ENCODE assay signal across 26 cellular contexts in the genomic region with DNA sequence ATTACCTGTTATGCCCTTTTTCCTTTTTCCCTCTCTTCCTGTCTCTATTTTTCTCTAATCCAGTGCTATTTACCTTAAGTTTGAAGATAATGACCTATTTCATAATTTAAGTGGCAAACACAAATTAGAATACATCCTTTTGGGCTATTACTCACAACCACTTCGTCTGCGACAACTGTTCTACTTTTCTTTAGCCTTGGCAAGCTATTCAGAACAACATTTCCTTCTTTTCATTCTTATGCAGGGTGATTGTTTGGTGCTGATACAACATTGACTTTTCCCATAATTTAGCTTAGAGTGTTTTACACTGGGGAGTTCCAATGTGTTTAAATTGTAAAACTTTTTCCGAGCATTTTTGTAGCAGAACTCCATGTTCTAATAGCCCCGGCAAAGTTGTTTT.
DNase-seq lines count a peak whose midpoint lies in the region; ATAC-seq and TF ChIP-seq lines count a peak whose summit lies in the region.
"Had no signal": no experiment of that assay in that cellular context is flagged by ENCODE, and none has a peak within 500 bp of the region (broad histone marks: within the 10 kb centered on the region; RNA-seq: fewer than 3 reads in every experiment).

No MANE protein-coding gene starts in this region.

- H3K27ac Mint-ChIP-seq in stimulated activated naive CD8-positive, alpha-beta T cell treated with anti-CD3 and anti-CD28 coated beads, Interleukin-15, Interleukin-2, amounts not matched to agents 100 ng/mL and 50 ng/mL, for 24 hours: peak overlapping the region; percentile 8
- no peak overlapping the region for H3K27ac Mint-ChIP-seq in stimulated activated naive CD8-positive, alpha-beta T cell treated with anti-CD3 and anti-CD28 coated beads, Interleukin-15, amount 100 ng/mL, for 72 hours
- H3K27ac Mint-ChIP-seq: activated CD4-positive, alpha-beta memory T cell treated with anti-CD3 and anti-CD28 coated beads, Interleukin-2, amount 10 ng/mL, durations not matched to agents 7 days and 5 days; activated naive CD8-positive, alpha-beta T cell; dendritic cell treated with granulocyte-macrophage colony-stimulating factor and Interleukin-4, amounts not matched to agents 40 ng/mL and 50 ng/mL, for 4 days; T-helper 17 cell had no signal

- 100% methylated on average over 1 of the region's 4 CpGs; no CpG with 5 or more reads in 1 of the 2 donors for WGBS in neuronal stem cell (ENCODE audit: extremely low coverage in 2 of 2, insufficient read length in 2 of 2, insufficient replicate concordance in 1 of 2), 2 donors

- H3K27me3 ChIP-seq in neuronal stem cell (ENCODE audit: control insufficient read depth in 3 of 3, insufficient read depth in 3 of 3, low read depth in 1 of 3, low read length in 3 of 3) (no peaks in the 10 kb centered on the region), WERI-Rb-1 (ENCODE audit: insufficient read depth, low read depth, severe bottlenecking) (no peaks in the 10 kb centered on the region)
- H3K27me3 ChIP-seq: BLaER1, thyroid gland had no signal

- peaks cover 54% of the 10 kb centered on the region for H3K4me1 Mint-ChIP-seq in stimulated activated naive CD8-positive, alpha-beta T cell treated with anti-CD3 and anti-CD28 coated beads, Interleukin-15, Interleukin-2, amounts not matched to agents 100 ng/mL and 50 ng/mL, for 24 hours (ENCODE audit: low read depth)
- peaks cover 54% of the 10 kb centered on the region for H3K4me1 Mint-ChIP-seq in stimulated activated naive CD8-positive, alpha-beta T cell treated with anti-CD3 and anti-CD28 coated beads, Interleukin-15, amount 100 ng/mL, for 72 hours
- H3K4me1 Mint-ChIP-seq: central memory CD8-positive, alpha-beta T cell had no signal

- H2BK15ac ChIP-seq in neuronal stem cell (ENCODE audit: low read length): no peak overlapping the region

- TF ChIP-seq CTCF in WERI-Rb-1 (IDR thresholded peaks at IDR 0.05; ENCODE audit: low read depth, low read length): no peak

- no peak for ATAC-seq in stimulated activated naive CD8-positive, alpha-beta T cell treated with anti-CD3 and anti-CD28 coated beads, Interleukin-15, amount 100 ng/mL, for 72 hours
- no peak for ATAC-seq in GM19463 (IDR thresholded peaks at IDR 0.05; ENCODE audit: unreplicated experiment)
- ATAC-seq: sciatic nerve; stimulated activated naive CD8-positive, alpha-beta T cell treated with anti-CD3 and anti-CD28 coated beads, Interleukin-15, Interleukin-2, amounts not matched to agents 100 U/mL and 50 U/mL, for 24 hours; T-helper 17 cell had no signal

- H3K18ac ChIP-seq in neuronal stem cell (ENCODE audit: low read length): no peak overlapping the region

- no peaks in the 10 kb centered on the region for H3K79me1 ChIP-seq in neuronal stem cell (ENCODE audit: low read depth, low read length)

- no peaks in the 10 kb centered on the region for H3K36me3 Mint-ChIP-seq in stimulated activated naive CD8-positive, alpha-beta T cell treated with anti-CD3 and anti-CD28 coated beads, Interleukin-15, Interleukin-2, amounts not matched to agents 100 ng/mL and 50 ng/mL, for 24 hours (ENCODE audit: low read depth)

- H2BK5ac ChIP-seq in neuronal stem cell (ENCODE audit: low read length): no peak overlapping the region

- peak overlapping the region; percentile 13 for H3K27ac ChIP-seq in caudate nucleus (ENCODE audit: low read depth, low read length)
- no peak overlapping the region for H3K27ac ChIP-seq in neuronal stem cell (replicated peaks; ENCODE audit: low read length)
- no peak overlapping the region for H3K27ac ChIP-seq in WERI-Rb-1
- H3K27ac ChIP-seq: BLaER1 had no signal

- no peaks in the 10 kb centered on the region for H3K9me3 Mint-ChIP-seq in stimulated activated naive CD8-positive, alpha-beta T cell treated with anti-CD3 and anti-CD28 coated beads, Interleukin-15, Interleukin-2, amounts not matched to agents 100 ng/mL and 50 ng/mL, for 24 hours
- H3K9me3 Mint-ChIP-seq in stimulated activated naive CD8-positive, alpha-beta T cell treated with anti-CD3 and anti-CD28 coated beads, Interleukin-15, amount 100 ng/mL, for 72 hours: no peaks in the 10 kb centered on the region
- H3K9me3 Mint-ChIP-seq: activated CD4-positive, alpha-beta memory T cell treated with anti-CD3 and anti-CD28 coated beads, Interleukin-2, amount 10 ng/mL, durations not matched to agents 7 days and 5 days; central memory CD8-positive, alpha-beta T cell; dendritic cell treated with granulocyte-macrophage colony-stimulating factor and Interleukin-4, amounts not matched to agents 40 ng/mL and 50 ng/mL, for 4 days had no signal

- no peak overlapping the region for H3K23ac ChIP-seq in neuronal stem cell (ENCODE audit: low read depth, low read length, poor library complexity)

- no peak overlapping the region for H4K8ac ChIP-seq in neuronal stem cell (ENCODE audit: low read depth, low read length)

- no peak for DNase-seq in stimulated activated naive CD8-positive, alpha-beta T cell treated with anti-CD3 and anti-CD28 coated beads, Interleukin-15, amount 100 ng/mL, for 72 hours
- DNase-seq in caudate nucleus (lab: John Stamatoyannopoulos, UW) (no peak), neuronal stem cell (ENCODE audit: low spot score) (no peak), WERI-Rb-1 (no peak)
- no peak for DNase-seq in stimulated activated CD4-positive, alpha-beta T cell treated with anti-CD3 and anti-CD28 coated beads, Interleukin-4, amount 100 ng/mL, for 1 hour
- DNase-seq: activated CD4-positive, alpha-beta memory T cell treated with anti-CD3 and anti-CD28 coated beads, Interleukin-2, amount 10 ng/mL, durations not matched to agents 7 days and 5 days; activated CD4-positive, alpha-beta T cell treated with anti-CD3 and anti-CD28 coated beads for 1 hour; anterior cingulate cortex; COR-L47; DMS53; KG1; kidney; MM.1S; NCI-H1417; NCI-H2029 treated with DMSO at 0.1 percent for 48 hours; NCI-H526 treated with DMSO at 0.1 percent for 48 hours; stimulated activated naive CD8-positive, alpha-beta T cell treated with anti-CD3 and anti-CD28 coated beads, Interleukin-15, Interleukin-2, amounts not matched to agents 100 U/mL and 50 U/mL, for 24 hours; T-helper 17 cell; thyroid gland had no signal

- H3K14ac ChIP-seq in neuronal stem cell (ENCODE audit: low read length): no peak overlapping the region

- peaks cover 5 to 25% of the 10 kb centered on the region in 2 donors for H3K4me1 ChIP-seq in neuronal stem cell (ENCODE audit: control insufficient read depth in 2 of 2, insufficient read depth in 1 of 2, low read depth in 1 of 2, low read length in 2 of 2)
- H3K4me1 ChIP-seq: BLaER1 had no signal

- H2AK5ac ChIP-seq in neuronal stem cell (ENCODE audit: low read depth, low read length): no peak overlapping the region

- H2BK120ac ChIP-seq in neuronal stem cell (ENCODE audit: low read depth, low read length): no peak overlapping the region

- H2BK12ac ChIP-seq in neuronal stem cell (ENCODE audit: low read length): no peak overlapping the region

- H3K9me3 ChIP-seq in neuronal stem cell (replicated peaks in 1 of 2; ENCODE audit: control insufficient read depth in 2 of 2, insufficient read depth in 1 of 2, low read depth in 1 of 2, low read length in 2 of 2): no peaks in the 10 kb centered on the region
- H3K9me3 ChIP-seq in WERI-Rb-1 (ENCODE audit: severe bottlenecking): no peaks in the 10 kb centered on the region
- H3K9me3 ChIP-seq: BLaER1, thyroid gland had no signal

- H3K4me2 ChIP-seq in neuronal stem cell (ENCODE audit: insufficient read depth, low read length, poor library complexity, severe bottlenecking): no peak overlapping the region
- H3K4me2 ChIP-seq: BLaER1 had no signal

- H4K91ac ChIP-seq in neuronal stem cell (ENCODE audit: low read depth, low read length, poor library complexity): no peak overlapping the region

- H3K36me3 ChIP-seq in neuronal stem cell (replicated peaks in 1 of 2; ENCODE audit: control insufficient read depth in 2 of 2, insufficient read depth in 2 of 2, low read length in 2 of 2): no peaks in the 10 kb centered on the region
- no peaks in the 10 kb centered on the region for H3K36me3 ChIP-seq in WERI-Rb-1
- H3K36me3 ChIP-seq: BLaER1, thyroid gland had no signal

- no peak overlapping the region for H3K4me3 ChIP-seq in neuronal stem cell (ENCODE audit: low read length in 2 of 2)
- H3K4me3 ChIP-seq in WERI-Rb-1 (ENCODE audit: low read depth, low read length): no peak overlapping the region
- H3K4me3 ChIP-seq: BLaER1, thyroid gland had no signal

- H3K4me3 Mint-ChIP-seq in stimulated activated naive CD8-positive, alpha-beta T cell treated with anti-CD3 and anti-CD28 coated beads, Interleukin-15, Interleukin-2, amounts not matched to agents 100 ng/mL and 50 ng/mL, for 24 hours: no peak overlapping the region
- H3K4me3 Mint-ChIP-seq in stimulated activated naive CD8-positive, alpha-beta T cell treated with anti-CD3 and anti-CD28 coated beads, Interleukin-15, amount 100 ng/mL, for 72 hours: no peak overlapping the region
- H3K4me3 Mint-ChIP-seq: activated CD4-positive, alpha-beta memory T cell treated with anti-CD3 and anti-CD28 coated beads, Interleukin-2, amount 10 ng/mL, durations not matched to agents 7 days and 5 days; activated naive CD8-positive, alpha-beta T cell; central memory CD8-positive, alpha-beta T cell; dendritic cell treated with granulocyte-macrophage colony-stimulating factor and Interleukin-4, amounts not matched to agents 40 ng/mL and 50 ng/mL, for 4 days; T-helper 17 cell had no signal

- peak overlapping the region; percentile 44 for H2AFZ ChIP-seq in neuronal stem cell (ENCODE audit: low read length)

- H3K27me3 Mint-ChIP-seq in stimulated activated naive CD8-positive, alpha-beta T cell treated with anti-CD3 and anti-CD28 coated beads, Interleukin-15, Interleukin-2, amounts not matched to agents 100 ng/mL and 50 ng/mL, for 24 hours: no peaks in the 10 kb centered on the region
- no peaks in the 10 kb centered on the region for H3K27me3 Mint-ChIP-seq in stimulated activated naive CD8-positive, alpha-beta T cell treated with anti-CD3 and anti-CD28 coated beads, Interleukin-15, amount 100 ng/mL, for 72 hours
- H3K27me3 Mint-ChIP-seq: activated CD4-positive, alpha-beta memory T cell treated with anti-CD3 and anti-CD28 coated beads, Interleukin-2, amount 10 ng/mL, durations not matched to agents 7 days and 5 days; activated naive CD8-positive, alpha-beta T cell; central memory CD8-positive, alpha-beta T cell; dendritic cell treated with granulocyte-macrophage colony-stimulating factor and Interleukin-4, amounts not matched to agents 40 ng/mL and 50 ng/mL, for 4 days; T-helper 17 cell had no signal

- no peak overlapping the region for H3K9ac ChIP-seq in neuronal stem cell (ENCODE audit: low read depth, low read length, poor library complexity)
- H3K9ac ChIP-seq: BLaER1 had no signal

- H3K4ac ChIP-seq in neuronal stem cell (ENCODE audit: low read length): no peak overlapping the region
